In the genomic region with DNA sequence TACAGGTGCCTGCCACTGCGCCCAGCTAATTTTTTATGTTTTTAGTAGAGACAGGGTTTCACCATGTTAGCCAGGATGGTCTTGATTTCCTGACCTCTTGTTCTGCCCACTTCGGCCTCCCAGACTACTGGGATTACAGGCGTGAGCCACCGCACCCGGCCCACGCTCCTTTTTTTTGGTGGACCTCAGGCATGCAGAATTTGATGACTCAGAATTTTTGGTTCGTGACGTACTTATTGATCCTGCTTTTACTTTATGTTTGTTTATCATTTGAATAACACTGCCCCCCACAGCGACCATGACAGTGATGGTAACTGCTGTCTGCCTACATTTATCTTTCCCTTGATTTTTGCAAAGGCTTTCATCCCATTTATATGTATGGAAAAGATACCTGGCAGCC, we compare ENCODE assay signal across 8 cellular contexts. TPM values are rescaled to one million over a fixed set of nuclear protein-coding genes. Genes with fewer than 3 reads are reported as not detected.
A peak's percentile ranks its signal among the peaks of the same experiment; 100 is the strongest.
DNase-seq lines count a peak whose midpoint lies in the region; ATAC-seq, FAIRE-seq and TF ChIP-seq lines count a peak whose summit lies in the region.
"Not testable (repeated sequence)": the region's sequence is repeated elsewhere in the genome, so short reads cannot be mapped to it uniquely, and the experiment has no call there.

No MANE protein-coding gene starts in this region.

- H3K79me2 ChIP-seq in GM23338 (replicated peaks; ENCODE audit: insufficient read depth) (peaks cover 23% of the 10 kb centered on the region), H1 (ENCODE audit: control insufficient read depth in 1 of 2, insufficient read depth in 2 of 2, low read length in 2 of 2) (peaks cover 0 to 23% of the 10 kb centered on the region in 2 experiments; a peak in 1 of 4 replicates)
- not testable (repeated sequence) for H3K79me2 ChIP-seq in astrocyte (ENCODE audit: insufficient read depth, low read length); neural progenitor cell (ENCODE audit: low read depth)

- H3K4me1 Mint-ChIP-seq in GM23338: peaks cover 13% of the 10 kb centered on the region
- H3K4me1 Mint-ChIP-seq in astrocyte (ENCODE audit: low read depth, unreplicated experiment); neural progenitor cell: not testable (repeated sequence)

- not testable (repeated sequence) for H4K20me1 ChIP-seq in GM23338 (replicated peaks; ENCODE audit: insufficient read depth); H1 (replicated peaks in 1 of 2; ENCODE audit: control insufficient read depth in 1 of 2, insufficient read depth in 2 of 2, low read length in 2 of 2)
- H4K20me1 ChIP-seq in IMR-90 (ENCODE audit: insufficient read depth, low read length) (peaks cover 22% of the 10 kb centered on the region; the same call in 1 of the 2 replicates), astrocyte (ENCODE audit: insufficient read depth, low read length) (peaks cover 49% of the 10 kb centered on the region), neural progenitor cell (ENCODE audit: low read depth) (peaks cover 50% of the 10 kb centered on the region)

- not testable (repeated sequence) for H2BK20ac ChIP-seq in IMR-90 (ENCODE audit: low read depth, low read length); H1 (ENCODE audit: low read length)

- H3K4me1 ChIP-seq in GM23338 (ENCODE audit: insufficient read depth); IMR-90 (ENCODE audit: control insufficient read depth, insufficient read depth, low read length); astrocyte (ENCODE audit: insufficient read depth, low read length); H1 (replicated peaks in 1 of 4; ENCODE audit: control insufficient read depth in 3 of 4, insufficient read depth in 4 of 4, low read length in 3 of 4); neural progenitor cell: not testable (repeated sequence)
- peaks cover 13% of the 10 kb centered on the region for H3K4me1 ChIP-seq in psoas muscle

- not testable (repeated sequence) for H3K4ac ChIP-seq in IMR-90 (ENCODE audit: low read depth, low read length); H1 (replicated peaks; ENCODE audit: insufficient read length, low read depth, low read length)

- H3K27me3 Mint-ChIP-seq in GM23338 (ENCODE audit: insufficient read depth, low read depth, poor library complexity); astrocyte (ENCODE audit: low read depth, unreplicated experiment); neural progenitor cell (ENCODE audit: insufficient read depth, low read depth): not testable (repeated sequence)

- not testable (repeated sequence) for H3K4me3 ChIP-seq in GM23338; IMR-90 (ENCODE audit: insufficient read depth, low read depth, low read length); astrocyte (ENCODE audit: insufficient read depth, low read depth, low read length); astrocyte of the spinal cord (ENCODE audit: low read depth, low read length); H1 (ENCODE audit: extremely low read depth in 1 of 4, insufficient read depth in 2 of 4, low read depth in 3 of 4, low read length in 4 of 4); fibroblast of mammary gland (ENCODE audit: control insufficient read depth, low read depth, low read length); neural progenitor cell; psoas muscle

- not testable (repeated sequence) for H2BK5ac ChIP-seq in IMR-90 (ENCODE audit: low read depth, low read length, poor library complexity, severe bottlenecking); H1 (ENCODE audit: low read depth, low read length)

- H3K27ac ChIP-seq in GM23338 (ENCODE audit: low read depth); IMR-90 (ENCODE audit: insufficient read depth, low read length); astrocyte (ENCODE audit: low read depth, low read length); H1 (ENCODE audit: low read depth, low read length); neural progenitor cell: not testable (repeated sequence)
- peak overlapping the region; percentile 73 for H3K27ac ChIP-seq in psoas muscle

- not testable (repeated sequence) for H4K5ac ChIP-seq in IMR-90 (ENCODE audit: low read depth, low read length); H1 (ENCODE audit: insufficient read length, low read depth, low read length)

- not testable (repeated sequence) for H3K27me3 ChIP-seq in GM23338 (ENCODE audit: insufficient read depth); IMR-90 (ENCODE audit: control insufficient read depth, insufficient read depth, low read length); astrocyte (ENCODE audit: insufficient read depth, low read length); H1 (replicated peaks in 1 of 4; ENCODE audit: control insufficient read depth in 3 of 4, extremely low read depth in 1 of 4, insufficient read depth in 3 of 4, low read length in 3 of 4); neural progenitor cell; psoas muscle (ENCODE audit: insufficient read depth in 3 of 3, low read length in 2 of 3)

- not testable (repeated sequence) for H3K56ac ChIP-seq in IMR-90 (ENCODE audit: extremely low read depth, insufficient read depth, low read length); H1 (replicated peaks; ENCODE audit: insufficient read length, low read depth, low read length)

- WGBS in IMR-90 (ENCODE audit: extremely low coverage in 2 of 2, insufficient read length in 1 of 2), 2 experiments: 100% methylated on average over 1 of the region's 9 CpGs; no CpG with 5 or more reads in 1 of the 2 experiments
- 79% methylated on average over 9 of the region's 9 CpGs; no CpG with 5 or more reads in 1 of the 2 experiments for WGBS in H1 (ENCODE audit: extremely low coverage in 1 of 2, insufficient coverage in 1 of 2, insufficient read length in 1 of 2, insufficient replicate concordance in 2 of 2, low coverage in 1 of 2, low lambda C conversion rate in 2 of 2, missing lambda C conversion rate in 1 of 2), 2 experiments
- WGBS in psoas muscle, 3 donors: 87 to 93% (median 88%) methylated on average over 9 of the region's 9 CpGs

- H3K36me3 ChIP-seq in GM23338 (ENCODE audit: insufficient read depth); IMR-90 (ENCODE audit: control insufficient read depth, insufficient read depth, low read length); astrocyte (ENCODE audit: insufficient read depth, low read length); H1 (ENCODE audit: control insufficient read depth in 2 of 4, insufficient read depth in 4 of 4, low read length in 3 of 4); neural progenitor cell; psoas muscle (ENCODE audit: insufficient read depth in 1 of 2, low read depth in 1 of 2): not testable (repeated sequence)

- H3K4me3 Mint-ChIP-seq in GM23338; astrocyte (ENCODE audit: unreplicated experiment); neural progenitor cell: not testable (repeated sequence)

- H3K14ac ChIP-seq in IMR-90 (replicated peaks; ENCODE audit: low read depth, low read length); H1 (ENCODE audit: insufficient read length): not testable (repeated sequence)

- not testable (repeated sequence) for H3K23ac ChIP-seq in IMR-90 (ENCODE audit: low read depth, low read length); H1 (ENCODE audit: insufficient read length)

- not testable (repeated sequence) for H2AK5ac ChIP-seq in IMR-90 (ENCODE audit: low read depth, low read length); H1 (ENCODE audit: low read depth, low read length)

- H3K27ac Mint-ChIP-seq in GM23338: 0 out of 2 replicates have a peak overlapping the region, but pooled peaks have one; percentile 27
- H3K27ac Mint-ChIP-seq in astrocyte (ENCODE audit: unreplicated experiment): not testable (repeated sequence)
- H3K27ac Mint-ChIP-seq in neural progenitor cell: peak overlapping the region; percentile 74

- not testable (repeated sequence) for TF ChIP-seq EP300 in H1 (IDR thresholded peaks at IDR 0.05; ENCODE audit: borderline replicate concordance in 1 of 2, low read depth in 2 of 2, low read length in 2 of 2)

- dilution Hi-C loops in IMR-90 (cut with HindIII; ENCODE audit: low sequenced_read_pairs, unreplicated experiment): not testable (repeated sequence)

- not testable (repeated sequence) for ATAC-seq in GM23338; IMR-90 (ENCODE audit: low read depth); psoas muscle

- H3K18ac ChIP-seq in IMR-90 (ENCODE audit: low read depth, low read length); H1 (ENCODE audit: extremely low read depth, low read length): not testable (repeated sequence)

- H2AFZ ChIP-seq in GM23338; IMR-90 (replicated peaks; ENCODE audit: low read length, poor library complexity); astrocyte (ENCODE audit: low read depth, low read length); H1 (ENCODE audit: low read length); neural progenitor cell (replicated peaks): not testable (repeated sequence)

- not testable (repeated sequence) for TF ChIP-seq RAD21 in IMR-90 (IDR thresholded peaks at IDR 0.05; ENCODE audit: low read length); H1 (IDR thresholded peaks at IDR 0.05 in 1 of 2, conservative IDR thresholded peaks at IDR 0.05 in 1 of 2; ENCODE audit: low read depth in 2 of 2, low read length in 2 of 2)

- TF ChIP-seq POLR2A in IMR-90 (IDR thresholded peaks at IDR 0.05; ENCODE audit: low read depth, low read length); H1 (IDR thresholded peaks at IDR 0.05; ENCODE audit: control extremely low read depth in 1 of 2, low read depth in 2 of 2, low read length in 2 of 2): not testable (repeated sequence)

- not testable (repeated sequence) for BruUV-seq in IMR-90 (replicated peaks; lab: Mats Ljungman, UMichigan)

- not testable (repeated sequence) for H3K36me3 Mint-ChIP-seq in GM23338 (ENCODE audit: low read depth); astrocyte (ENCODE audit: low read depth, unreplicated experiment); neural progenitor cell

- H3K79me1 ChIP-seq in IMR-90 (ENCODE audit: low read depth in 1 of 2, low read length in 2 of 2); H1 (ENCODE audit: low read depth, low read length): not testable (repeated sequence)

- H3K9me3 Mint-ChIP-seq in GM23338; astrocyte (ENCODE audit: unreplicated experiment); neural progenitor cell: not testable (repeated sequence)

- not testable (repeated sequence) for H2BK12ac ChIP-seq in H1 (ENCODE audit: low read depth, low read length)

- H3K23me2 ChIP-seq in H1 (ENCODE audit: low read depth, low read length): not testable (repeated sequence)

- not testable (repeated sequence) for H3K9me2 ChIP-seq in GM23338 (ENCODE audit: insufficient read depth)

- not testable (repeated sequence) for H3F3A ChIP-seq in GM23338 (replicated peaks; ENCODE audit: low read depth); neural progenitor cell (ENCODE audit: low read depth)

- H4K8ac ChIP-seq in IMR-90 (ENCODE audit: low read depth in 2 of 2, low read length in 2 of 2); H1 (ENCODE audit: extremely low read depth, insufficient read depth, low read length): not testable (repeated sequence)

- not testable (repeated sequence) for H2BK120ac ChIP-seq in IMR-90 (ENCODE audit: low read depth, low read length); H1 (replicated peaks; ENCODE audit: low read depth, low read length)

- not testable (repeated sequence) for H3K9ac ChIP-seq in IMR-90 (ENCODE audit: low read depth, low read length); astrocyte (ENCODE audit: low read length); H1 (replicated peaks in 1 of 4; ENCODE audit: extremely low read depth in 1 of 4, low read depth in 3 of 4, low read length in 3 of 4); neural progenitor cell

- H4K91ac ChIP-seq in IMR-90 (ENCODE audit: insufficient read depth, low read depth, low read length); H1 (replicated peaks; ENCODE audit: insufficient read length, low read length): not testable (repeated sequence)

- not testable (repeated sequence) for H3K9me1 ChIP-seq in IMR-90 (ENCODE audit: insufficient read depth, low read length)

- CTCF ChIA-PET in IMR-90 (lab: Yijun Ruan, JAX); H1 (lab: Charles Lee; ENCODE audit: partially characterized antibody): not testable (repeated sequence)

- intact Hi-C loops in IMR-90 (cut with micrococcal nuclease); psoas muscle (cut with DNase I): not testable (repeated sequence)

- not testable (repeated sequence) for DNase-seq in GM23338 (ENCODE audit: low spot score); H1 (ENCODE audit: low read depth in 1 of 2, low spot score in 2 of 2); neural progenitor cell (ENCODE audit: low spot score); psoas muscle
- DNase-seq in IMR-90 (peak; percentile 4), astrocyte (ENCODE audit: low read depth) (peak; percentile 75), astrocyte of the spinal cord (ENCODE audit: low read depth, low spot score) (peak; percentile 46), fibroblast of mammary gland (ENCODE audit: low read depth) (peak; percentile 75)

- in situ Hi-C loops in IMR-90 (cut with MboI; ENCODE audit: low sequenced_read_pairs); astrocyte of the spinal cord (cut with HindIII; ENCODE audit: low sequenced_read_pairs): not testable (repeated sequence)

- POLR2A ChIA-PET in IMR-90 (lab: Charles Lee; ENCODE audit: unreplicated experiment); H1 (lab: Charles Lee; ENCODE audit: partially characterized antibody): not testable (repeated sequence)

- TF ChIP-seq CTCF in GM23338 (conservative IDR thresholded peaks at IDR 0.05; ENCODE audit: low read depth in 2 of 2); IMR-90 (conservative IDR thresholded peaks at IDR 0.05; ENCODE audit: low read depth, low read length); astrocyte (IDR thresholded peaks at IDR 0.05; ENCODE audit: insufficient read depth, low read depth, low read length); astrocyte of the spinal cord (IDR thresholded peaks at IDR 0.05; ENCODE audit: low read depth, low read length); H1 (IDR thresholded peaks at IDR 0.05; ENCODE audit: control extremely low read depth in 1 of 3, insufficient read depth in 1 of 3, low read depth in 1 of 3, low read length in 3 of 3); fibroblast of mammary gland (conservative IDR thresholded peaks at IDR 0.05; ENCODE audit: control insufficient read depth, insufficient read depth, low read depth, low read length); neural progenitor cell (IDR thresholded peaks at IDR 0.05); psoas muscle (IDR thresholded peaks at IDR 0.05): not testable (repeated sequence)

- not testable (repeated sequence) for H2BK15ac ChIP-seq in IMR-90 (ENCODE audit: low read depth, low read length); H1 (ENCODE audit: low read length)

- not testable (repeated sequence) for FAIRE-seq in astrocyte (lab: Jason Lieb, UNC); H1 (lab: Jason Lieb, UNC)

- not testable (repeated sequence) for H3K4me2 ChIP-seq in GM23338; IMR-90 (ENCODE audit: low read depth, low read length); H1 (ENCODE audit: insufficient read depth in 1 of 2, low read depth in 2 of 2, low read length in 2 of 2); neural progenitor cell
- H3K4me2 ChIP-seq in astrocyte (ENCODE audit: low read length): peak overlapping the region; percentile 26

- not testable (repeated sequence) for H2AK9ac ChIP-seq in IMR-90 (replicated peaks; ENCODE audit: low read depth, low read length, poor library complexity)

- H3K9me3 ChIP-seq in IMR-90 (ENCODE audit: control insufficient read depth, insufficient read depth, low read length); astrocyte (ENCODE audit: insufficient read depth, low read depth, low read length); H1 (ENCODE audit: insufficient read depth in 2 of 2, low read depth in 1 of 2, low read length in 1 of 2); neural progenitor cell (ENCODE audit: low read depth); psoas muscle: not testable (repeated sequence)

RNA-seq across cellular contexts. Expression of gene CASTOR2, which starts 23.9 kb away (rescaled TPM):
- 26.1 and 35.7 TPM in 2 replicates for total RNA-seq in GM23338 (2014; rRNA removed; shearing (Covaris generic))
- 3.2 and 4.1 TPM in 2 replicates for polyA plus RNA-seq in GM23338 (2016; fragmentation: Nextera tagmentation; extraction: Ambion mirVana)
- total RNA-seq in IMR-90 (2012; rRNA removed): 5.2 and 6.1 TPM in 2 replicates
- polyA plus RNA-seq in IMR-90 (2012; rRNA removed): 8.0 and 10.1 TPM in 2 replicates
- polyA plus RNA-seq in IMR-90 (2012; cell fraction: cytosol; rRNA removed): 0.96 and 8.5 TPM in 2 replicates
- 4.6 and 7.4 TPM in 2 replicates for polyA plus RNA-seq in IMR-90 (2012; cell fraction: nucleus; rRNA removed; ENCODE audit: low replicate concordance)
- total RNA-seq in astrocyte: 16.5 and 21.3 TPM in 2 replicates
- total RNA-seq in H1 (2021; fragmentation: NEBNext Ultra II Directional; extraction: Animal tissue kit (Norgen Biotek cat#: 25700)): 45.9 and 47.8 TPM in 2 replicates
- polyA plus RNA-seq in H1 (2011; rRNA removed): 12.1 and 18.7 TPM in 2 replicates
- polyA plus RNA-seq in H1 (2011; cell fraction: cytosol; rRNA removed): 11.6 TPM
- 15.6 TPM for polyA plus RNA-seq in H1 (2011; cell fraction: nucleus; rRNA removed)
- 5.9 to 11.9 TPM (median 10.1 TPM) in 4 replicates for polyA plus RNA-seq in H1 (2012, experiment 1 of 2)
- 7.4 TPM for polyA plus RNA-seq in H1 (2012, experiment 2 of 2)
- polyA plus RNA-seq in H1 (2013, experiment 1 of 2): 12.1 TPM
- polyA plus RNA-seq in H1 (2013, experiment 2 of 2): 11.4 TPM
- polyA minus RNA-seq in H1 (2011; rRNA and poly(A)+ RNA removed): 38.3 and 52.6 TPM in 2 replicates
- polyA minus RNA-seq in H1 (2011; cell fraction: cytosol; rRNA and poly(A)+ RNA removed): 31.9 TPM
- 14.4 TPM for polyA minus RNA-seq in H1 (2011; cell fraction: nucleus; rRNA and poly(A)+ RNA removed)
- total RNA-seq in neural progenitor cell (ENCODE audit: low replicate concordance): 11.7 and 24.9 TPM in 2 replicates
- 100 to 1,000 TPM; 131 to 255 (median 160) TPM for total RNA-seq in psoas muscle
- polyA plus RNA-seq in psoas muscle: 100 to 1,000 TPM in 1 of 3 donors, 10 to 100 TPM in 1, 1 to 10 TPM in 1; 2.9 to 100 (median 19.7) TPM
